8 cellular contexts compared by ENCODE assay signal in the genomic region with DNA sequence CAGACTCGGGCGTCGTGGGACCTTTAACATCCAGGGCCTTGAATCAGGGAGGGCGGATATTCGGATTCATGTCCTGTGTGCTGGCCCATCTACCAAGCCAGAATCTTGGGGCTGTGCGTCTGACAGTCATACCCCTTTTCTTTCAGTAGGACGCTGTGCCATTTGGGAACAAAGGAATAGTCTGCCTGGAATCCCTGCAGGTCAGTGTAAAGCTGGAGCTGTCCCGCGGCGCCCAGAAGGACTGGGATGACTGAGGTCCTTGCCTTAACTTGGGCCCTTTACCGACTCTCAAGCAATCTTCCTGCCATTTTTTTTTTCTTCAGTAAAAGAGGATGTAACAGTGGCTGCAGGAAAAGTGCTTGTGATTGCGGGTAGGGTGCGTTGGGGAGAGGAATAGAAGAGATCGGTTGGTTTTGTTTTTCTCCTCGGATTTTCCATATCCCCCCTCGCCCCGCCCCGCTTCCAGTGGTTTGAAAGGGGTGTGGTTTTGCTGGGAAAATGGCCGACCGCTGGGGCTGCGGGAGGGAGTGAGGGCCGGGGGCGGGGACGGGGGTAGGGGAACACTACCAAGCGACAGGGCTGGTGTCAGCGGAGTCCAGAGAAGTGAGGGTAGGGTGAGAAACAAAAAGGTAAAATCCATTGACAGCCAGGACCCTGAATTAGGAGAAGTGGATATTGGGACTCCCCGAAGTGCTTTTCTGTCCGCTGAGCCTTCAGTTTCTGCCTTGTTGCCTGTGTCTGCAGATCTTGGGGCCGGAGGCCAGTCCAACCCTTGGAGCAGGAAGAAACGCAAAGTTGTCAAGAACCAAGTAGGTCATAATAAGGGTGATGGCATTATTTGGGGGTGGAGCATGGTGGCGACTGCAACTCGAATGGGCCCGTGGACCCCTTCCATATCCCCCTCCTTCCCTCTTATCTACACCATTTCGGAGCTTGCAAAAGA. TPM values are rescaled to one million over a fixed set of nuclear protein-coding genes. Genes with fewer than 3 reads are reported as not detected.
DNase-seq lines count a peak whose midpoint lies in the region; ATAC-seq and TF ChIP-seq lines count a peak whose summit lies in the region.

No MANE protein-coding gene starts in this region.

- peaks cover 5 to 12% (median 8%) of the 10 kb centered on the region in 3 donors for H3K4me1 Mint-ChIP-seq in CD8-positive, alpha-beta memory T cell

- peak overlapping the region; percentile 32 for H3K4me3 ChIP-seq in CD8-positive, alpha-beta memory T cell (ENCODE audit: low read length)
- H3K4me3 ChIP-seq in brain microvascular endothelial cell (ENCODE audit: low read depth, low read length): peak overlapping the region; percentile 69
- peak overlapping the region; percentile 60 for H3K4me3 ChIP-seq in iPS-11a (ENCODE audit: low read depth, low read length)

- H3K27me3 ChIP-seq in CD8-positive, alpha-beta memory T cell (ENCODE audit: insufficient read depth, low read length, poor library complexity, severe bottlenecking): no peaks in the 10 kb centered on the region
- H3K27me3 ChIP-seq in brain microvascular endothelial cell (replicated peaks): no peaks in the 10 kb centered on the region

- H3K4me1 ChIP-seq in CD8-positive, alpha-beta memory T cell (ENCODE audit: insufficient read depth, low read length): no peaks in the 10 kb centered on the region

- no peaks in the 10 kb centered on the region for H3K9me3 ChIP-seq in CD8-positive, alpha-beta memory T cell (ENCODE audit: low read length)

- H3K36me3 ChIP-seq in CD8-positive, alpha-beta memory T cell (ENCODE audit: insufficient read depth, low read length): no peaks in the 10 kb centered on the region
- no peaks in the 10 kb centered on the region for H3K36me3 ChIP-seq in brain microvascular endothelial cell (replicated peaks)

- H3K9me3 Mint-ChIP-seq in CD8-positive, alpha-beta memory T cell: peaks cover 0 to 2% (median 0%) of the 10 kb centered on the region in 5 donors

- peaks cover 0 to 2% (median 0%) of the 10 kb centered on the region in 3 donors for H3K36me3 Mint-ChIP-seq in CD8-positive, alpha-beta memory T cell

- peak in 1 of 5 donors; percentile 7 for DNase-seq in CD8-positive, alpha-beta memory T cell
- DNase-seq in M059J (ENCODE audit: low read depth): peak; percentile 51
- DNase-seq in brain microvascular endothelial cell: peak; percentile 15
- DNase-seq in renal cortical epithelial cell (ENCODE audit: low read depth): peak; percentile 7
- no peak for DNase-seq in central memory CD4-positive, alpha-beta T cell
- DNase-seq in T-helper 9 cell: no peak

- in situ Hi-C loops in brain microvascular endothelial cell (cut with HindIII; ENCODE audit: low pct_ligation_motif_present, low sequenced_read_pairs): no loop called here

- peak overlapping the region in 6 of 7 donors; percentile 38 to 80 (median 75) for H3K4me3 Mint-ChIP-seq in CD8-positive, alpha-beta memory T cell

- POLR2A ChIA-PET in CD8-positive, alpha-beta memory T cell (lab: Charles Lee): no interaction called here

- H3K27ac Mint-ChIP-seq in CD8-positive, alpha-beta memory T cell: no peak overlapping the region

- ATAC-seq in HG03097 (IDR thresholded peaks at IDR 0.05; ENCODE audit: low FRiP score, unreplicated experiment): no peak

- peaks cover 11 to 14% of the 10 kb centered on the region in 2 donors for H3K27me3 Mint-ChIP-seq in CD8-positive, alpha-beta memory T cell

- no peak for TF ChIP-seq CTCF in brain microvascular endothelial cell (IDR thresholded peaks at IDR 0.05; ENCODE audit: low read depth, low read length, missing control alignments)

- CTCF ChIA-PET in CD8-positive, alpha-beta memory T cell (lab: Charles Lee): no interaction called here

- H3K27ac ChIP-seq in CD8-positive, alpha-beta memory T cell (ENCODE audit: low read depth, low read length): no peak overlapping the region
- H3K27ac ChIP-seq in brain microvascular endothelial cell: peak overlapping the region; percentile 80

RNA-seq across cellular contexts. Expression of a gene that starts 0.7 kb away (rescaled TPM):
- 1 to 10 TPM; 2.1 to 2.2 TPM for total RNA-seq in CD8-positive, alpha-beta memory T cell
- 1.0 TPM for polyA plus RNA-seq in CD8-positive, alpha-beta memory T cell
- total RNA-seq in M059J (2014; rRNA removed; shearing (Covaris generic)): 34.4 and 38.9 TPM in 2 replicates
- total RNA-seq in renal cortical epithelial cell: 28.1 and 29.2 TPM in 2 replicates

Comparison
In these comparisons a context has a peak if more than half of its experiments do, and no peak if none do; other contexts are left out.
1. DNase-seq: peak in M059J (single experiment), brain microvascular endothelial cell (single experiment) and renal cortical epithelial cell (single experiment); none in central memory CD4-positive, alpha-beta T cell (single experiment) and T-helper 9 cell (single experiment).
2. Peak in every context shown above with its lines, with median percentiles within 50 percentile points of each other: H3K4me3 ChIP-seq.